2 cellular contexts compared by ENCODE assay signal in the genomic region with DNA sequence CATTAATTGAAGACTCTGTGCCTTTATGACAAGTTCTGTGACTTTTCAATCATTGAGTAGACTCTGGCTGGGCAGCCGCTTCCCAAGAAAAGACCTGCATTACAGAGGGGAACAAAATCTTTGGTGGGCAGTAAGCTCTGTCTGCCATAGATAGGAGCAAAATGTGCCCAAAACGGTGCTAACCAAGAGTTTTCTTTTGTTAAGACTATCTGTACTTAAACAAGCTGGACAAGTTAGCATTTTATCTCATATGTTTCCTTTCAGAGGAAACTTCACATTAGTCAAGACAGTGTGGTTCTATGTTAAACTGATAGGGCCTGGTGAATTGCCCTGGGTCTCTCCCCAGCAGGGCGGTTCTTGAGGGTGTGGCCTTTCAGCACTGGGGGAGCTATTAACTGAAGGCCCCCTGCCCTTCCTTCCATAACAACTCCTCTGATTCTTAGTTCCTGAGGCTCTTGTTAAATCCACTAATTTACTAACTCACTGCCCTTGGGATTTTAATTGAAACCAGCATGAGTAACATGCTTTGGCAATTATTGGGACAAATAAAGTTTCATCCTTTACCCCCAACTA.
TF ChIP-seq lines count a peak whose summit lies in the region.

No MANE protein-coding gene starts in this region.

TF ChIP-seq in GM23338, 12 proteins besides CTCF, POLR2A, EP300 and RAD21 (continued from another document):
- TF ChIP-seq ZNF462 (CRISPR knock-in tag; IDR thresholded peaks at IDR 0.05) (no peak), ZNF114 (CRISPR knock-in tag; IDR thresholded peaks at IDR 0.05) (no peak), CREB1 (CRISPR knock-in tag; IDR thresholded peaks at IDR 0.05; ENCODE audit: low read depth) (no peak)
- TF ChIP-seq, protein P1, sequence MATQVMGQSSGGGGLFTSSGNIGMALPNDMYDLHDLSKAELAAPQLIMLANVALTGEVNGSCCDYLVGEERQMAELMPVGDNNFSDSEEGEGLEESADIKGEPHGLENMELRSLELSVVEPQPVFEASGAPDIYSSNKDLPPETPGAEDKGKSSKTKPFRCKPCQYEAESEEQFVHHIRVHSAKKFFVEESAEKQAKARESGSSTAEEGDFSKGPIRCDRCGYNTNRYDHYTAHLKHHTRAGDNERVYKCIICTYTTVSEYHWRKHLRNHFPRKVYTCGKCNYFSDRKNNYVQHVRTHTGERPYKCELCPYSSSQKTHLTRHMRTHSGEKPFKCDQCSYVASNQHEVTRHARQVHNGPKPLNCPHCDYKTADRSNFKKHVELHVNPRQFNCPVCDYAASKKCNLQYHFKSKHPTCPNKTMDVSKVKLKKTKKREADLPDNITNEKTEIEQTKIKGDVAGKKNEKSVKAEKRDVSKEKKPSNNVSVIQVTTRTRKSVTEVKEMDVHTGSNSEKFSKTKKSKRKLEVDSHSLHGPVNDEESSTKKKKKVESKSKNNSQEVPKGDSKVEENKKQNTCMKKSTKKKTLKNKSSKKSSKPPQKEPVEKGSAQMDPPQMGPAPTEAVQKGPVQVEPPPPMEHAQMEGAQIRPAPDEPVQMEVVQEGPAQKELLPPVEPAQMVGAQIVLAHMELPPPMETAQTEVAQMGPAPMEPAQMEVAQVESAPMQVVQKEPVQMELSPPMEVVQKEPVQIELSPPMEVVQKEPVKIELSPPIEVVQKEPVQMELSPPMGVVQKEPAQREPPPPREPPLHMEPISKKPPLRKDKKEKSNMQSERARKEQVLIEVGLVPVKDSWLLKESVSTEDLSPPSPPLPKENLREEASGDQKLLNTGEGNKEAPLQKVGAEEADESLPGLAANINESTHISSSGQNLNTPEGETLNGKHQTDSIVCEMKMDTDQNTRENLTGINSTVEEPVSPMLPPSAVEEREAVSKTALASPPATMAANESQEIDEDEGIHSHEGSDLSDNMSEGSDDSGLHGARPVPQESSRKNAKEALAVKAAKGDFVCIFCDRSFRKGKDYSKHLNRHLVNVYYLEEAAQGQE (IDR thresholded peaks at IDR 0.05; ENCODE audit: unreplicated experiment) = no peak

TF ChIP-seq in WTC11, 78 proteins besides CTCF, POLR2A, EP300 and RAD21 (continued from another document):
- no peak for TF ChIP-seq STAT6 (CRISPR knock-in tag; conservative IDR thresholded peaks at IDR 0.05; ENCODE audit: low read depth)
